ENCODE assay signal across 8 cellular contexts in the genomic region with DNA sequence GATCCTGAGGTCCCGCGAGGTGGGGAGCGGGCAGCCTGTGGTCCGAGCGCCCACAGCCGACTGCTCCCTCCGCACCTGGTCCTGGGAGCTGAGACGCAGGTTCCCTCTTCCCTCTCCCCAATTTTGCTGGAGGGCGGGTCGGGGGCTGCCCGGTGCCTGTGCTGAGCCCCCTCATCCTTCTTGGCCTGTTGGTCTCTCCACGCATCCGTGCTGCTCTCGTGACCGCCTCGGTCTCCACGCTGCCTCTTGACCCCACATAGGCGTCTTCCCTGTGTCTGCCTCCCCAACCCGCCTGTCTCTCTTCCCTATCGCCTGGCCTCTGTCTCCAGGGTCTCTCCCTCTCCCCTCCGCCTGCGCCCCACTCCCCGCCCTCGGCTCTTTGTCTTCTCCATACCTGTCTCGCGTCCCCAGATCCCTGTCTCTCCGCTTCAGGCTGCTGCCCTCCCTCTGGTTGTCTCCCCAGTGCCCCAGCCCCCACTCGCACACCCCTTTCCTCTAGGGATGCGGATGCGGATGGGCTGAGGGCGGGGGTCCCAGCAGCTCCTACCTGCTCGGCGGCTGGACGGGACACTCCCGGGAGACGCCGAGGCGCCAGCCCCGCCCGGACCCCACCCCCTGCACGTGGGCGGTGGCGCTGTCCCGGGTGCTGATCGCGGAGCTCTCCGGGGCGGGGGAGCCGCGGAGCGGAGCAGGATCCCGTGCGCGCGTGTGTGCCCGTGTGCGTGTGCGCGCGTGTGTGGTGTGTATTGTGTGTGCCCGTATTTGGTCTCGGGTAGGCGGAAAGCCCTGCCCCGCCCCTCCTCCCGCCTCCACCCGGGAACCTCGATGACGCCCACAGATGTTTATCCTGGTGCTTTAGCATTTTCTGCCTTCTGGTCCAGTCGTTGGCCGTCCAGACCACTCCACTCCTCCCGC. TPM values are rescaled to one million over a fixed set of nuclear protein-coding genes. Genes with fewer than 3 reads are reported as not detected.
A peak's percentile ranks its signal among the peaks of the same experiment; 100 is the strongest.
DNase-seq lines count a peak whose midpoint lies in the region; ATAC-seq and TF ChIP-seq lines count a peak whose summit lies in the region.

TSS of gene SYT5 (minus strand) at position 720 of the 915 bp plus-strand sequence. CDS start 1,248 bp downstream, outside the sequence.

- H2AFZ ChIP-seq in OCI-LY1 (ENCODE audit: low read length): no peak within 1 kb of the TSS

- no peak for TF ChIP-seq CTCF in OCI-LY1 (IDR thresholded peaks at IDR 0.05; ENCODE audit: low read length)
- no peak for TF ChIP-seq CTCF in foreskin keratinocyte (conservative IDR thresholded peaks at IDR 0.05)
- TF ChIP-seq CTCF in psoas muscle (IDR thresholded peaks at IDR 0.05): no peak

- H3K27me3 ChIP-seq in OCI-LY1 (ENCODE audit: insufficient read depth, low read length): peaks cover 3% of the 10 kb centered on the region; the same call in 1 of the 2 replicates
- peaks cover 16% of the 10 kb centered on the region for H3K27me3 ChIP-seq in foreskin keratinocyte
- peaks cover 0 to 89% (median 30%) of the 10 kb centered on the region in 3 donors for H3K27me3 ChIP-seq in psoas muscle (ENCODE audit: insufficient read depth in 3 of 3, low read length in 2 of 3)

- intact Hi-C loops in psoas muscle (cut with DNase I): no loop called here

- H4K20me1 ChIP-seq in OCI-LY1 (ENCODE audit: insufficient read depth, low read length): no peaks in the 10 kb centered on the region

- peak within 1 kb of the TSS; percentile 72 for H3K4me2 ChIP-seq in OCI-LY1 (ENCODE audit: low read length)

- H3K27ac ChIP-seq in OCI-LY1 (ENCODE audit: low read depth, low read length, poor library complexity, severe bottlenecking): no peak within 1 kb of the TSS
- peak within 1 kb of the TSS; percentile 22 for H3K27ac ChIP-seq in foreskin keratinocyte
- no peak within 1 kb of the TSS for H3K27ac ChIP-seq in psoas muscle

- H3K36me3 ChIP-seq in OCI-LY1 (ENCODE audit: insufficient read depth, low read length) (no peaks in the 10 kb centered on the region), psoas muscle (ENCODE audit: insufficient read depth in 1 of 2, low read depth in 1 of 2) (no peaks in the 10 kb centered on the region)

- no peaks in the 10 kb centered on the region for H3K9me2 ChIP-seq in OCI-LY1 (ENCODE audit: low read depth, low read length)

- ATAC-seq in foreskin keratinocyte (peak; percentile 37), psoas muscle (peak; percentile 63 to 73 (median 70))

- peak within 1 kb of the TSS; percentile 55 for H3K4me3 ChIP-seq in OCI-LY1 (ENCODE audit: low read depth, low read length, poor library complexity, severe bottlenecking)
- H3K4me3 ChIP-seq in psoas muscle: peak within 1 kb of the TSS; percentile 56

- no peaks in the 10 kb centered on the region for H3F3A ChIP-seq in OCI-LY1 (ENCODE audit: insufficient read depth, low read length)

- DNase-seq in NCI-H1436 (lab: John Stamatoyannopoulos, UW) (peak; percentile 55), NCI-H1436 treated with DMSO at 0.1 percent for 48 hours (lab: John Stamatoyannopoulos, UW) (no peak), foreskin keratinocyte (no peak), psoas muscle (no peak), LoVo (ENCODE audit: low spot score) (no peak), NCI-H1694 treated with DMSO at 0.1 percent for 48 hours (lab: John Stamatoyannopoulos, UW) (no peak)
- DNase-seq in activated T-helper 9 cell treated with anti-CD3 and anti-CD28 coated beads, Interleukin-2, amount 50 U/mL, for 16 hours (ENCODE audit: low read depth): peak; percentile 45

- WGBS in psoas muscle, 3 donors: 1 to 2% (median 2%) methylated on average over 46 to 71 of the region's 71 CpGs

- H3K79me2 ChIP-seq in OCI-LY1 (ENCODE audit: insufficient read depth, low read length): no peaks in the 10 kb centered on the region

- H3K4me1 ChIP-seq in OCI-LY1 (ENCODE audit: insufficient read depth, low read length, severe bottlenecking) (peaks cover 16% of the 10 kb centered on the region), foreskin keratinocyte (peaks cover 8% of the 10 kb centered on the region), psoas muscle (peaks cover 7% of the 10 kb centered on the region)

- no peak within 1 kb of the TSS for H3K9ac ChIP-seq in OCI-LY1 (ENCODE audit: low read length)

- H3K9me3 ChIP-seq in OCI-LY1 (ENCODE audit: low read length): no peaks in the 10 kb centered on the region
- no peaks in the 10 kb centered on the region for H3K9me3 ChIP-seq in psoas muscle

RNA-seq across cellular contexts. Expression of gene SYT5, which starts in this region (rescaled TPM):
- total RNA-seq in foreskin keratinocyte (0.32 and 0.34 TPM in 2 replicates), psoas muscle (not detected)
- polyA plus RNA-seq in foreskin keratinocyte (0.13 and 0.24 TPM in 2 replicates), psoas muscle (under 1 TPM in 2 of 3 donors, not detected in 1; 0.03 to 0.13 TPM)

Comparison
In these comparisons a context has a peak if more than half of its experiments do, and no peak if none do; other contexts are left out.
1. DNase-seq: peak in NCI-H1436 (single experiment) and activated T-helper 9 cell treated with anti-CD3 and anti-CD28 coated beads, Interleukin-2, amount 50 U/mL, for 16 hours (single experiment); none in NCI-H1436 treated with DMSO at 0.1 percent for 48 hours (single experiment), foreskin keratinocyte (0 of 2), psoas muscle (0 of 2), LoVo (single experiment) and NCI-H1694 treated with DMSO at 0.1 percent for 48 hours (single experiment).
2. Peak in ATAC-seq and H3K27ac ChIP-seq in foreskin keratinocyte; RNA of the gene not detected or under 1 TPM.
3. Peak in ATAC-seq and H3K4me3 ChIP-seq in psoas muscle; RNA of the gene not detected or under 1 TPM.